ENCODE assay signal across 18 cellular contexts in genomic region chrX:86322913-86323312, GRCh38.
DNase-seq lines count a peak whose midpoint lies in the region; ATAC-seq and TF ChIP-seq lines count a peak whose summit lies in the region.
"Had no signal": no experiment of that assay in that cellular context is flagged by ENCODE, and none has a peak within 500 bp of the region (broad histone marks: within the 10 kb centered on the region; RNA-seq: fewer than 3 reads in every experiment).

No MANE protein-coding gene starts in this region.

- H2BK12ac ChIP-seq in H9 (ENCODE audit: insufficient read length, low read depth, low read length): no peak overlapping the region

- H2AFZ ChIP-seq in H9 (ENCODE audit: low read length) (no peak overlapping the region), OCI-LY3 (ENCODE audit: low read depth, low read length) (no peak overlapping the region)

- H3K27ac ChIP-seq in H9 (ENCODE audit: insufficient read length, low read depth, low read length): no peak overlapping the region
- no peak overlapping the region for H3K27ac ChIP-seq in HEK293 (ENCODE audit: extremely low read depth, low read depth, low read length)
- H3K27ac ChIP-seq in OCI-LY3 (ENCODE audit: low read length): no peak overlapping the region
- no peak overlapping the region for H3K27ac ChIP-seq in endodermal cell (ENCODE audit: low read depth, low read length)
- H3K27ac ChIP-seq: C4-2B had no signal

- POLR2A ChIA-PET in HEK293 (lab: Yijun Ruan, JAX): no interaction called here

- no peak overlapping the region for H3K27ac Mint-ChIP-seq in H9
- no peak overlapping the region for H3K27ac Mint-ChIP-seq in endodermal cell

- H3K9me3 ChIP-seq in H9 (ENCODE audit: control insufficient read depth, low read depth, low read length) (peaks cover 43% of the 10 kb centered on the region), HEK293 (ENCODE audit: control insufficient read depth, insufficient read depth, low read depth, low read length) (peaks cover 8% of the 10 kb centered on the region), OCI-LY3 (ENCODE audit: insufficient read depth, low read length) (no peaks in the 10 kb centered on the region), endodermal cell (ENCODE audit: control insufficient read depth, low read length) (peaks cover 17% of the 10 kb centered on the region)

- no peak overlapping the region for H2BK15ac ChIP-seq in H9 (ENCODE audit: low read depth, low read length)

- H2BK120ac ChIP-seq in H9 (ENCODE audit: low read depth, low read length, poor library complexity, severe bottlenecking): no peak overlapping the region

- H3K27me3 ChIP-seq in H9 (ENCODE audit: insufficient read depth, low read length) (peaks cover 2% of the 10 kb centered on the region; the same call in 1 of the 2 replicates), OCI-LY3 (ENCODE audit: low read depth, low read length) (no peaks in the 10 kb centered on the region), endodermal cell (ENCODE audit: control insufficient read depth, insufficient read depth, low read length, poor library complexity, severe bottlenecking) (no peaks in the 10 kb centered on the region)

- H3K27me3 Mint-ChIP-seq in H9 (ENCODE audit: low read depth) (no peaks in the 10 kb centered on the region), endodermal cell (ENCODE audit: insufficient read depth) (no peaks in the 10 kb centered on the region)

- WGBS in H9 (ENCODE audit: extremely low coverage, insufficient read length, low lambda C conversion rate): no CpG with 5 or more reads among the region's 3 CpGs
- 98% methylated on average over 3 of the region's 3 CpGs; no CpG with 5 or more reads in 1 of the 2 experiments for WGBS in endodermal cell (ENCODE audit: insufficient coverage in 1 of 2, insufficient read length in 1 of 2), 2 experiments

- H3K36me3 Mint-ChIP-seq in H9 (ENCODE audit: insufficient read depth in 1 of 3, low read depth in 3 of 3) (peaks cover 24 to 38% (median 24%) of the 10 kb centered on the region in 3 experiments), endodermal cell (ENCODE audit: low read depth) (peaks cover 12% of the 10 kb centered on the region)

- no peak overlapping the region for H3K4ac ChIP-seq in H9 (ENCODE audit: low read depth, low read length)

- no peak overlapping the region for H4K8ac ChIP-seq in H9 (replicated peaks; ENCODE audit: insufficient read length, low read depth, low read length)

- H3K79me2 ChIP-seq in H9 (ENCODE audit: insufficient read depth, low read length) (no peaks in the 10 kb centered on the region), OCI-LY3 (ENCODE audit: low read length) (no peaks in the 10 kb centered on the region)

- no peak overlapping the region for H3K56ac ChIP-seq in H9 (ENCODE audit: insufficient read length, low read depth, low read length)

- no peak overlapping the region for H3K4me3 Mint-ChIP-seq in H9
- no peak overlapping the region for H3K4me3 Mint-ChIP-seq in endodermal cell

- H3K4me1 Mint-ChIP-seq in H9: no peaks in the 10 kb centered on the region
- no peaks in the 10 kb centered on the region for H3K4me1 Mint-ChIP-seq in endodermal cell

- H3K4me2 ChIP-seq in H9 (ENCODE audit: insufficient read depth, insufficient read length, low read length) (no peak overlapping the region), OCI-LY3 (ENCODE audit: low read length) (no peak overlapping the region)

- peaks cover 40 to 73% of the 10 kb centered on the region in 2 experiments for H3K9me3 Mint-ChIP-seq in H9
- H3K9me3 Mint-ChIP-seq in endodermal cell: peaks cover 56% of the 10 kb centered on the region

- no peaks in the 10 kb centered on the region for H3K36me3 ChIP-seq in HEK293 (ENCODE audit: control insufficient read depth in 2 of 2, insufficient read depth in 1 of 2, low read length in 2 of 2)
- no peaks in the 10 kb centered on the region for H3K36me3 ChIP-seq in OCI-LY3 (replicated peaks; ENCODE audit: low read depth, low read length)
- H3K36me3 ChIP-seq in endodermal cell (ENCODE audit: control insufficient read depth, insufficient read depth, low read length): no peaks in the 10 kb centered on the region

- H3K79me1 ChIP-seq in H9 (ENCODE audit: insufficient read depth, low read depth, low read length, poor library complexity, severe bottlenecking): no peaks in the 10 kb centered on the region

- no peak overlapping the region for H2BK20ac ChIP-seq in H9 (ENCODE audit: low read depth, low read length, poor library complexity, severe bottlenecking)

- H4K20me1 ChIP-seq in H9 (ENCODE audit: control insufficient read depth, insufficient read depth, insufficient read length) (no peaks in the 10 kb centered on the region), OCI-LY3 (ENCODE audit: insufficient read depth, low read length) (no peaks in the 10 kb centered on the region)

- no peak overlapping the region for H3T11ph ChIP-seq in H9 (ENCODE audit: low read length)

- no peak overlapping the region for H3K14ac ChIP-seq in H9 (ENCODE audit: insufficient read depth, low read length)

- H3K23me2 ChIP-seq in H9 (ENCODE audit: insufficient read length, low read depth, low read length, poor library complexity, severe bottlenecking): no peaks in the 10 kb centered on the region

- TF ChIP-seq CTCF in H9 (conservative IDR thresholded peaks at IDR 0.05) (peak; percentile 16; the same call in 1 of the 3 replicates), HEK293 (tag by site-specific recombination; IDR thresholded peaks at IDR 0.05) (0 out of 2 replicates have a peak, but pooled peaks have one; percentile 45), OCI-LY3 (IDR thresholded peaks at IDR 0.05; ENCODE audit: low read depth, low read length) (peak; percentile 23), endodermal cell (conservative IDR thresholded peaks at IDR 0.05) (peak; percentile 15)

- H2BK5ac ChIP-seq in H9 (ENCODE audit: insufficient read length, low read length): no peak overlapping the region

- H2AK5ac ChIP-seq in H9 (ENCODE audit: insufficient read length, low read length): no peak overlapping the region

- no peak overlapping the region for H3K23ac ChIP-seq in H9 (ENCODE audit: insufficient read length, low read depth, low read length)

- DNase-seq in H9 (no peak), endodermal cell (no peak), dermis blood vessel endothelial cell (no peak), NCI-H1105 treated with DMSO at 0.1 percent for 48 hours (lab: John Stamatoyannopoulos, UW) (no peak)
- DNase-seq: AML-193, HCEC 1CT, KG1, NCI-H1048, NCI-H146, NCI-H2081, NCI-H510A, NCI-H774, Right ventricle myocardium superior, T1000 had no signal

- H3K9ac ChIP-seq in H9 (ENCODE audit: extremely low read depth, insufficient read length, low read length): no peak overlapping the region
- H3K9ac ChIP-seq in OCI-LY3 (ENCODE audit: low read length): no peak overlapping the region
- H3K9ac ChIP-seq in endodermal cell (ENCODE audit: extremely low read depth, low read length, poor library complexity, severe bottlenecking): no peak overlapping the region

- CTCF ChIA-PET in HEK293 (lab: Yijun Ruan, JAX): interaction anchor here (0.9 kb wide), 1 partner anchor 113 kb away, joined by 4 read pairs; no protein-coding TSS in a partner anchor

- no peak overlapping the region for H4K91ac ChIP-seq in H9 (ENCODE audit: insufficient read length, low read depth, low read length)

- no peaks in the 10 kb centered on the region for H3K4me1 ChIP-seq in H9 (ENCODE audit: insufficient read depth, low read length)
- no peaks in the 10 kb centered on the region for H3K4me1 ChIP-seq in HEK293 (ENCODE audit: control insufficient read depth, insufficient read depth, low read length)
- no peaks in the 10 kb centered on the region for H3K4me1 ChIP-seq in OCI-LY3 (ENCODE audit: low read length)
- no peaks in the 10 kb centered on the region for H3K4me1 ChIP-seq in endodermal cell (ENCODE audit: control insufficient read depth, insufficient read depth, low read length)

- H3K18ac ChIP-seq in H9 (ENCODE audit: insufficient read length, low read depth, low read length): no peak overlapping the region

- H3K4me3 ChIP-seq in HEK293 (ENCODE audit: low read depth, low read length) (no peak overlapping the region), OCI-LY3 (ENCODE audit: low read length) (no peak overlapping the region), endodermal cell (ENCODE audit: low read length) (no peak overlapping the region)

- H4K5ac ChIP-seq in H9 (ENCODE audit: insufficient read length, low read depth, low read length): no peak overlapping the region

- no peak for ATAC-seq in HG02623 (IDR thresholded peaks at IDR 0.05; ENCODE audit: unreplicated experiment)

TF ChIP-seq in HEK293, 187 proteins besides CTCF, POLR2A, EP300 and RAD21:
- peak; percentile 39 for TF ChIP-seq ZNF654 (tag by site-specific recombination; IDR thresholded peaks at IDR 0.05; ENCODE audit: low read depth)
- no peak for TF ChIP-seq ZNF571 (tag by site-specific recombination; IDR thresholded peaks at IDR 0.05)
- TF ChIP-seq ZNF184 (tag by site-specific recombination; IDR thresholded peaks at IDR 0.05): no peak
- no peak for TF ChIP-seq ZNF221 (tag by site-specific recombination; IDR thresholded peaks at IDR 0.05; ENCODE audit: borderline replicate concordance)
